Comparison of ENCODE assay signal across 8 cellular contexts in the genomic region with DNA sequence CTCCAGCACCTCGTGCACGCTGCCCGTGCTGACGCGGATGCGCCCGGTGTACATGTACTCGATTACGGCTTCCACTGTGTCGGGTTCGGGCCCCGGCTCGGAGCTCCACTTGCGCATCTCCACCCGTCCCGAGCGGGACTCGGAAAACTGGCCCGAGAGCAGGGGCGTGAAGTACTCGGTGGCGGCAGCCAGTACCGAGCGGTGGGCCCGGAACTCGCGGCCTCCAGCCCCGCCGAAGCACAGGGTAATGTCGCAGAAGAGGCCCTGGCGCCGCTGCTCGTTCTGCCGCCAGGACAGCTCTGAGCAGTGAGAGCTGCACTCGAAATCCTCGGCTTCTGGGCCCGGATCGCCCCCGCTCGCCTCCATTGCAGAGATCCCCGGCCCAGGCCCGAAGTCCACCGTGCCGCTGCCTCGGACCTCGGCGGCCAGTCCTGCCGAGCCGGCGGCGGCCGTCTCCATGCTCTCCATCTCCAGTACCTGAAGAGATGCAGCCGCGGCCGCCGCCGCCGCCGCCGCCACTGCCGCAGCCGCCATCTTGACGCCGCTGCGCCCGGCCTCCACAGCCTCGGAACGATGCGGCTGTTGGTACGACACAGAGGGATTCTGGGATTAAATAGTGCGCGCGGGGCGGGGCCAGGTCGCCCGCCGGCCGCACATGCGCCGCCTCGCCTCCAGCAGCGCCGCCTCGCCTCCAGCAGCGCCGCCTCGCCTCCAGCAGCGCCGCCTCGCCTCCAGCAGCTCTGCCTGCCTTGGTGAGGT. TPM values are rescaled to one million over a fixed set of nuclear protein-coding genes. Genes with fewer than 3 reads are reported as not detected.
DNase-seq lines count a peak whose midpoint lies in the region; FAIRE-seq and TF ChIP-seq lines count a peak whose summit lies in the region.

TSS of gene KLHL11 (minus strand) at position 587 of the 759 bp plus-strand sequence. CDS start at position 534, 53 bp downstream.

- no CpG with 5 or more reads among the region's 90 CpGs for WGBS in H9 (ENCODE audit: extremely low coverage, insufficient read length, low lambda C conversion rate)

- H3K9me3 ChIP-seq in ES-I3 (ENCODE audit: control insufficient read depth, insufficient read depth, low read length) (no peaks in the 10 kb centered on the region), H9 (ENCODE audit: control insufficient read depth, low read depth, low read length) (no peaks in the 10 kb centered on the region), MM.1S (replicated peaks; ENCODE audit: insufficient read depth, low read length) (no peaks in the 10 kb centered on the region), neutrophil (no peaks in the 10 kb centered on the region)

- peaks cover 18% of the 10 kb centered on the region for H3K23me2 ChIP-seq in H9 (ENCODE audit: insufficient read length, low read depth, low read length, poor library complexity, severe bottlenecking)

- H2BK20ac ChIP-seq in H9 (ENCODE audit: low read depth, low read length, poor library complexity, severe bottlenecking) = no peak within 1 kb of the TSS

- H4K20me1 ChIP-seq in H9 (ENCODE audit: control insufficient read depth, insufficient read depth, insufficient read length) = no peaks in the 10 kb centered on the region
- no peaks in the 10 kb centered on the region; the same call in 1 of the 2 replicates for H4K20me1 ChIP-seq in MM.1S (ENCODE audit: insufficient read depth, low read length)

- H3K14ac ChIP-seq in H9 (ENCODE audit: insufficient read depth, low read length) = peak within 1 kb of the TSS; percentile 93

- H3K4me2 ChIP-seq in H9 (ENCODE audit: insufficient read depth, insufficient read length, low read length) (peak within 1 kb of the TSS; percentile 99), MM.1S (ENCODE audit: low read depth, low read length) (peak within 1 kb of the TSS; percentile 52)

- H3K9ac ChIP-seq in ES-I3 (ENCODE audit: low read depth, low read length) (peak within 1 kb of the TSS; percentile 98), H9 (ENCODE audit: extremely low read depth, insufficient read length, low read length) (peak within 1 kb of the TSS; percentile 48), MM.1S (ENCODE audit: low read length) (peak within 1 kb of the TSS; percentile 93)

- no peak within 1 kb of the TSS for H2BK120ac ChIP-seq in H9 (ENCODE audit: low read depth, low read length, poor library complexity, severe bottlenecking)

- H2AFZ ChIP-seq in H9 (ENCODE audit: low read length) = no peak within 1 kb of the TSS
- peak within 1 kb of the TSS; percentile 96 for H2AFZ ChIP-seq in MM.1S (ENCODE audit: low read length)

- H2AK5ac ChIP-seq in H9 (ENCODE audit: insufficient read length, low read length) = no peak within 1 kb of the TSS

- peak within 1 kb of the TSS; percentile 66 to 92 (median 83); a peak in 5 of 7 replicates for H3K27ac Mint-ChIP-seq in H9

- H3K27me3 ChIP-seq in H9 (ENCODE audit: insufficient read depth, low read length) (no peaks in the 10 kb centered on the region), MM.1S (replicated peaks; ENCODE audit: insufficient read depth, low read length) (no peaks in the 10 kb centered on the region), neutrophil (no peaks in the 10 kb centered on the region)

- no peaks in the 10 kb centered on the region for H3K27me3 Mint-ChIP-seq in H9 (ENCODE audit: low read depth)

- H2BK5ac ChIP-seq in H9 (ENCODE audit: insufficient read length, low read length) = no peak within 1 kb of the TSS

- H3K18ac ChIP-seq in H9 (ENCODE audit: insufficient read length, low read depth, low read length) = peak within 1 kb of the TSS; percentile 83

- no peaks in the 10 kb centered on the region for H3K9me2 ChIP-seq in MM.1S (replicated peaks; ENCODE audit: insufficient read depth, low read length)

- H3K4me1 ChIP-seq in ES-I3 (ENCODE audit: insufficient read depth, low read length) (peaks cover 30% of the 10 kb centered on the region), H9 (ENCODE audit: insufficient read depth, low read length) (peaks cover 5% of the 10 kb centered on the region; the same call in 1 of the 2 replicates), MM.1S (ENCODE audit: low read length) (peaks cover 6% of the 10 kb centered on the region; the same call in 1 of the 2 replicates), neutrophil (ENCODE audit: control insufficient read depth in 1 of 2, insufficient read depth in 1 of 2, low read depth in 1 of 2, low read length in 1 of 2) (peaks cover 19 to 20% of the 10 kb centered on the region in 2 experiments)

- no peak within 1 kb of the TSS for H3K4ac ChIP-seq in H9 (ENCODE audit: low read depth, low read length)

- H3K4me1 Mint-ChIP-seq in H9 = peaks cover 19 to 20% of the 10 kb centered on the region in 2 experiments

- no peak within 1 kb of the TSS; the same call in 1 of the 2 replicates for H2BK15ac ChIP-seq in H9 (ENCODE audit: low read depth, low read length)

- TF ChIP-seq CTCF in H9 (conservative IDR thresholded peaks at IDR 0.05) = no peak
- TF ChIP-seq CTCF in MM.1S (IDR thresholded peaks at IDR 0.05; ENCODE audit: low read length) = no peak
- TF ChIP-seq CTCF in neutrophil (IDR thresholded peaks at IDR 0.05) = peak; percentile 45
- no peak for TF ChIP-seq CTCF in subcutaneous adipose tissue (IDR thresholded peaks at IDR 0.05; ENCODE audit: low read depth)

- no peak within 1 kb of the TSS for H3K56ac ChIP-seq in H9 (ENCODE audit: insufficient read length, low read depth, low read length)

- H3K36me3 Mint-ChIP-seq in H9 (ENCODE audit: insufficient read depth in 1 of 3, low read depth in 3 of 3) = peaks cover 20 to 37% (median 36%) of the 10 kb centered on the region in 3 experiments; a peak in 6 of 7 replicates

- peaks cover 13% of the 10 kb centered on the region; the same call in 1 of the 2 replicates for H3K79me2 ChIP-seq in H9 (ENCODE audit: insufficient read depth, low read length)
- H3K79me2 ChIP-seq in MM.1S (ENCODE audit: low read length) = peaks cover 50% of the 10 kb centered on the region

- H3T11ph ChIP-seq in H9 (ENCODE audit: low read length) = no peak within 1 kb of the TSS

- peaks cover 3% of the 10 kb centered on the region; the same call in 1 of the 2 replicates for H3F3A ChIP-seq in MM.1S (ENCODE audit: insufficient read depth, low read length)

- no peak within 1 kb of the TSS for H3K23ac ChIP-seq in H9 (ENCODE audit: insufficient read length, low read depth, low read length)

- no peak within 1 kb of the TSS; a peak in 3 of 5 replicates for H3K4me3 Mint-ChIP-seq in H9

- FAIRE-seq in frontal cortex (lab: Jason Lieb, UNC) = no peak

- H4K5ac ChIP-seq in H9 (ENCODE audit: insufficient read length, low read depth, low read length) = no peak within 1 kb of the TSS

- H3K79me1 ChIP-seq in H9 (ENCODE audit: insufficient read depth, low read depth, low read length, poor library complexity, severe bottlenecking) = no peaks in the 10 kb centered on the region

- no peak within 1 kb of the TSS for H2BK12ac ChIP-seq in H9 (ENCODE audit: insufficient read length, low read depth, low read length)

- no peak within 1 kb of the TSS for H4K8ac ChIP-seq in H9 (replicated peaks; ENCODE audit: insufficient read length, low read depth, low read length)

- H3K27ac ChIP-seq in H9 (ENCODE audit: insufficient read length, low read depth, low read length) (no peak within 1 kb of the TSS), MM.1S (ENCODE audit: low read length) (peak within 1 kb of the TSS; percentile 59; the same call in 1 of the 2 replicates), neutrophil (peak within 1 kb of the TSS; percentile 79)

- peak within 1 kb of the TSS; percentile 94 for H3K4me3 ChIP-seq in MM.1S (ENCODE audit: low read length)
- peak within 1 kb of the TSS; percentile 81 to 89 for H3K4me3 ChIP-seq in neutrophil (ENCODE audit: low read depth in 1 of 2, low read length in 1 of 2)

- peak; percentile 97 for DNase-seq in H9
- peak; percentile 92 for DNase-seq in MM.1S
- DNase-seq in SIG-M5 treated with dmso at 0.1 percent for 504 hours (lab: John Stamatoyannopoulos, UW; ENCODE audit: unreplicated experiment) = peak; percentile 90
- peak; percentile 85 for DNase-seq in activated gamma-delta T cell treated with Interleukin-2 at 50 U/mL for 16 hours
- peak; percentile 89 to 91 for DNase-seq in frontal cortex (ENCODE audit: low spot score in 2 of 2)

- no peak within 1 kb of the TSS for H4K91ac ChIP-seq in H9 (ENCODE audit: insufficient read length, low read depth, low read length)

- H3K9me3 Mint-ChIP-seq in H9 = no peaks in the 10 kb centered on the region

- peaks cover 16% of the 10 kb centered on the region for H3K36me3 ChIP-seq in ES-I3 (ENCODE audit: insufficient read depth, low read length)
- no peaks in the 10 kb centered on the region for H3K36me3 ChIP-seq in MM.1S (replicated peaks; ENCODE audit: insufficient read depth, low read length)
- peaks cover 21% of the 10 kb centered on the region for H3K36me3 ChIP-seq in neutrophil

RNA-seq across cellular contexts. Expression of gene KLHL11, which starts in this region (rescaled TPM):
- total RNA-seq in H9 (2021) (16.8 and 17.0 TPM in 2 replicates), frontal cortex (70.1 TPM), subcutaneous adipose tissue (10 to 100 TPM; 15.1 to 20.5 (median 17.8) TPM)

Comparison
In these comparisons a context has a peak if more than half of its experiments do, and no peak if none do; other contexts are left out.
1. H3K9ac ChIP-seq: peak in every context shown above with its lines; median percentile 98 in ES-I3; 93 in MM.1S; 48 in H9.